9 cellular contexts compared by ENCODE assay signal in the genomic region with DNA sequence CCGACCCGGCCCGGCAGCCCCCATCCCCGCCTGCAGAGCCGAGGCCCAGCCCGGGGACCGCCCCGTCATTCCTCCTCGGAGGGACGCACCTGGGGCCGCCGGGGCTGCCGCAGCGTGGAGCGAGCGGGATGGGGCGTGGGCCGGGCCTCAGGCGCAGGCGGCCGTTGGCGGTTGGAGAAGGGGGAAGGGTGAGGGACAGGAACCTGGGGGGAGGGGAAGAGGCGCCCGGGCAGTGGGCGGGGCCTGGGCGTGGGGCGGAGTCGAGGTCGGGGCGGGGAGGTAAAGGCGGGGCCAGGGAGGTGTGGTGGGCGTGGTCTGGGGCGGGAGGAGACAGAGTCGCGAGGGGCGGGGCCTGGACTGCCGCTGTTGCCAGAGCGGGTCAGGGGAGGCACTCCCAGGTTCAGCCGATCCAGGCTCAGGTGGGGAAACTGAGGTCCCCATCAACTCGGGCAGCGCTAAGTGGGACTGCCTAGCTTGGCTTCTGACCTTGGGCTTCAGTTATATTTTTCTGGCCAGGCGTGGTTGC. TPM values are rescaled to one million over a fixed set of nuclear protein-coding genes. Genes with fewer than 3 reads are reported as not detected.
A peak's percentile ranks its signal among the peaks of the same experiment; 100 is the strongest.
DNase-seq lines count a peak whose midpoint lies in the region; ATAC-seq and TF ChIP-seq lines count a peak whose summit lies in the region.
"Had no signal": no experiment of that assay in that cellular context is flagged by ENCODE, and none has a peak within 500 bp of the region (broad histone marks: within the 10 kb centered on the region; RNA-seq: fewer than 3 reads in every experiment).

A gene with protein sequence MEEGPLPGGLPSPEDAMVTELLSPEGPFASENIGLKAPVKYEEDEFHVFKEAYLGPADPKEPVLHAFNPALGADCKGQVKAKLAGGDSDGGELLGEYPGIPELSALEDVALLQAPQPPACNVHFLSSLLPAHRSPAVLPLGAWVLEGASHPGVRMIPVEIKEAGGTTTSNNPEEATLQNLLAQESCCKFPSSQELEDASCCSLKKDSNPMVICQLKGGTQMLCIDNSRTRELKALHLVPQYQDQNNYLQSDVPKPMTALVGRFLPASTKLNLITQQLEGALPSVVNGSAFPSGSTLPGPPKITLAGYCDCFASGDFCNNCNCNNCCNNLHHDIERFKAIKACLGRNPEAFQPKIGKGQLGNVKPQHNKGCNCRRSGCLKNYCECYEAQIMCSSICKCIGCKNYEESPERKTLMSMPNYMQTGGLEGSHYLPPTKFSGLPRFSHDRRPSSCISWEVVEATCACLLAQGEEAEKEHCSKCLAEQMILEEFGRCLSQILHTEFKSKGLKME (minus strand): TSS at position 190 of the 526 bp plus-strand sequence. CDS start 860 bp downstream, outside the sequence.

- CTCF ChIA-PET in CD8-positive, alpha-beta T cell (lab: Charles Lee), result interaction anchor here (1.1 to 1.5 kb wide), 2 partner anchors 9 to 47 kb away, joined by 3 to 4 read pairs; no protein-coding TSS in a partner anchor

- H3K4me1 ChIP-seq in CD8-positive, alpha-beta T cell (ENCODE audit: insufficient read depth, low read length), result peaks cover 7% of the 10 kb centered on the region
- no peaks in the 10 kb centered on the region for H3K4me1 ChIP-seq in right lobe of liver

- peaks cover 13% of the 10 kb centered on the region for H3K4me1 Mint-ChIP-seq in CD8-positive, alpha-beta T cell (ENCODE audit: low read depth)

- H3K27me3 Mint-ChIP-seq in CD8-positive, alpha-beta T cell (ENCODE audit: low read depth), result no peaks in the 10 kb centered on the region

- H3K27ac ChIP-seq in CD8-positive, alpha-beta T cell (ENCODE audit: low read depth, low read length), result no peak within 1 kb of the TSS
- H3K27ac ChIP-seq in right lobe of liver, result no peak within 1 kb of the TSS

- WGBS in right lobe of liver (ENCODE audit: insufficient coverage, low coverage, low lambda C conversion rate, missing lambda C conversion rate), result 0% methylated on average over 10 of the region's 42 CpGs

- peak; percentile 99 for ATAC-seq in CD8-positive, alpha-beta T cell
- peak; percentile 58 for ATAC-seq in HG02798 (IDR thresholded peaks at IDR 0.05; ENCODE audit: poor library complexity, unreplicated experiment)
- ATAC-seq in right lobe of liver, result peak; percentile 98 to 100 (median 99)
- no peak for ATAC-seq in GM21526 (IDR thresholded peaks at IDR 0.05; ENCODE audit: low FRiP score, unreplicated experiment)

- no peaks in the 10 kb centered on the region for H3K27me3 ChIP-seq in CD8-positive, alpha-beta T cell (ENCODE audit: insufficient read depth, low read length)
- H3K27me3 ChIP-seq in right lobe of liver, result no peaks in the 10 kb centered on the region

- DNase-seq in CD8-positive, alpha-beta T cell, result peak; percentile 83 to 95 (median 92)
- DNase-seq in NCI-H69 (lab: John Stamatoyannopoulos, UW), result peak; percentile 95
- peak; percentile 95 for DNase-seq in activated CD4-positive, alpha-beta T cell treated with anti-CD3 and anti-CD28 coated beads, Interleukin-2, amount 50 U/mL, for 1 hour
- DNase-seq in dermis blood vessel endothelial cell, result peak; percentile 80
- DNase-seq in right lobe of liver, result peak; percentile 96 to 97 (median 96)
- peak; percentile 86 to 90 (median 86) for DNase-seq in stimulated activated CD4-positive, alpha-beta T cell treated with anti-CD3 and anti-CD28 coated beads, TNF-alpha, amount 100 ng/mL, for 24 hours (ENCODE audit: low read depth in 3 of 3)

- intact Hi-C loops in CD8-positive, alpha-beta T cell (cut with DNase I, micrococcal nuclease), result loop anchor here in 1 of 2 experiments (2.0 to 5.0 kb wide), 3 partner anchors 91 to 296 kb away; a partner anchor contains a TSS
- intact Hi-C loops in right lobe of liver (cut with DNase I), result no loop called here

- TF ChIP-seq CTCF in CD8-positive, alpha-beta T cell (IDR thresholded peaks at IDR 0.05), result no peak
- TF ChIP-seq CTCF in right lobe of liver (IDR thresholded peaks at IDR 0.05), result no peak

- POLR2A ChIA-PET in CD8-positive, alpha-beta T cell (lab: Charles Lee), result no interaction called here

- H3K4me3 ChIP-seq in CD8-positive, alpha-beta T cell (ENCODE audit: low read depth, low read length), result peak within 1 kb of the TSS; percentile 50
- peak within 1 kb of the TSS; percentile 33 to 52 (median 39) for H3K4me3 ChIP-seq in right lobe of liver

- H3K36me3 Mint-ChIP-seq in CD8-positive, alpha-beta T cell, result peaks cover 15% of the 10 kb centered on the region

- H3K4me3 Mint-ChIP-seq in CD8-positive, alpha-beta T cell, result peak within 1 kb of the TSS; percentile 72

- H3K9me3 Mint-ChIP-seq in CD8-positive, alpha-beta T cell, result no peaks in the 10 kb centered on the region

- H3K27ac Mint-ChIP-seq in CD8-positive, alpha-beta T cell, result no peak within 1 kb of the TSS

- TF ChIP-seq POLR2A in right lobe of liver (IDR thresholded peaks at IDR 0.05), result no peak

- no peaks in the 10 kb centered on the region for H3K9me3 ChIP-seq in CD8-positive, alpha-beta T cell (ENCODE audit: low read length)
- no peaks in the 10 kb centered on the region for H3K9me3 ChIP-seq in right lobe of liver

- H3K36me3 ChIP-seq in CD8-positive, alpha-beta T cell (ENCODE audit: insufficient read depth, low read length), result peaks cover 3% of the 10 kb centered on the region
- H3K36me3 ChIP-seq in right lobe of liver, result peaks cover 0 to 4% (median 2%) of the 10 kb centered on the region in 4 donors

RNA-seq across cellular contexts. Expression of the gene that starts here (rescaled TPM):
- total RNA-seq in CD8-positive, alpha-beta T cell, result 1 to 10 TPM; 1.8 to 2.5 TPM
- total RNA-seq in dermis blood vessel endothelial cell (2.4 and 6.0 TPM in 2 replicates), right lobe of liver (1 to 10 TPM in 2 of 6 experiments, under 1 TPM in 4; 0.42 to 1.4 (median 0.80) TPM)
- total RNA-seq: LHCN-M2 had no signal
